16 cellular contexts compared by ENCODE assay signal in the genomic region with DNA sequence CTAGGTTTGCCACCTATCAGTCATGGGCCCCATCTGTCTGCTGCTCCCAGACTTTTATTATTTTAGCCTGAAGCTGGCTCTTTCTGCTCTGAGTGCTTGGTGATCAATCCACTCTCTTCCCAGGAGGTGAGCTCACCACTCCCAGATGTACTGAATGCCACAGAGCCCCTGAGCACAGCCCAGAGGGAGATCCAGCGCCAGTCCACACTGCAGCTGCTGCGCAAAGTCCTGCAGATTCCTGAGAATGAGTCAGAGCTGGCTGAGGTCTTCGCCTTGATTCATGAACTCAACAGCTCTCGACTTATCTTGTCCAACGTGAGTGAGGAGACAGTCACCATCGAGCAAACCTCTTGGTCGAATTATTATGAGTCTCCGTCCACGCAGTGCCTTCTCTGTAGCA. TPM values are rescaled to one million over a fixed set of nuclear protein-coding genes. Genes with fewer than 3 reads are reported as not detected.
DNase-seq lines count a peak whose midpoint lies in the region; ATAC-seq and TF ChIP-seq lines count a peak whose summit lies in the region.
"Had no signal": no experiment of that assay in that cellular context is flagged by ENCODE, and none has a peak within 500 bp of the region (broad histone marks: within the 10 kb centered on the region; RNA-seq: fewer than 3 reads in every experiment).

No MANE protein-coding gene starts in this region.

- in situ Hi-C loops in HAP-1 (cut with MboI; ENCODE audit: low sequenced_read_pairs), result no loop called here

- DNase-seq in ELF-1 (ENCODE audit: low read depth, low spot score) (peak; percentile 73), fibroblast of villous mesenchyme (ENCODE audit: low read depth) (peak; percentile 96), sciatic nerve (ENCODE audit: low spot score) (no peak), HAP-1 (ENCODE audit: low spot score in 2 of 2) (no peak), NCI-H128 (lab: John Stamatoyannopoulos, UW; ENCODE audit: unreplicated experiment) (no peak)
- DNase-seq in activated CD8-positive, alpha-beta memory T cell treated with anti-CD3 and anti-CD28 coated beads, Interleukin-2, amount 50 U/mL, for 4 hours, result no peak
- DNase-seq: activated CD4-positive, alpha-beta memory T cell treated with anti-CD3 and anti-CD28 coated beads, Interleukin-2, amount 10 ng/mL, durations not matched to agents 7 days and 5 days; amygdala; DND-41; head of caudate nucleus; natural killer cell; stimulated activated CD4-positive, alpha-beta T cell treated with anti-CD3 and anti-CD28 coated beads, Interleukin-4, amount 100 ng/mL, for 1 hour; thyroid gland had no signal

- H3K4me3 ChIP-seq in fibroblast of villous mesenchyme (ENCODE audit: low read depth, low read length), result no peak overlapping the region
- no peak overlapping the region for H3K4me3 ChIP-seq in HAP-1
- H3K4me3 ChIP-seq: thyroid gland had no signal

- peaks cover 85% of the 10 kb centered on the region for H3K36me3 ChIP-seq in HAP-1 (replicated peaks)

- ATAC-seq in SK-N-SH treated with all-trans-retinoic acid at 6 μM for 48 hours (peak; percentile 100), sciatic nerve (peak; percentile 53), HG03039 (IDR thresholded peaks at IDR 0.05; ENCODE audit: unreplicated experiment) (no peak)
- ATAC-seq: natural killer cell had no signal

- no peaks in the 10 kb centered on the region for H3K9me3 ChIP-seq in HAP-1
- H3K9me3 ChIP-seq: thyroid gland had no signal

- H3K27me3 ChIP-seq in HAP-1 (ENCODE audit: low read depth), result no peaks in the 10 kb centered on the region
- H3K27me3 ChIP-seq: thyroid gland had no signal

- TF ChIP-seq CTCF in fibroblast of villous mesenchyme (IDR thresholded peaks at IDR 0.05; ENCODE audit: insufficient read depth, low read depth, low read length), result no peak

- intact Hi-C loops in sciatic nerve (cut with DNase I), result no loop called here

- peaks cover 11% of the 10 kb centered on the region for H3K4me1 ChIP-seq in HAP-1

TF ChIP-seq in SK-N-SH treated with all-trans-retinoic acid at 6 μM for 48 hours, 23 proteins besides CTCF, POLR2A, EP300 and RAD21:
- TF ChIP-seq ZFP3 (CRISPR knock-in tag; IDR thresholded peaks at IDR 0.05), result 0 out of 2 replicates have a peak, but pooled peaks have one; percentile 26
- TF ChIP-seq, protein P1, sequence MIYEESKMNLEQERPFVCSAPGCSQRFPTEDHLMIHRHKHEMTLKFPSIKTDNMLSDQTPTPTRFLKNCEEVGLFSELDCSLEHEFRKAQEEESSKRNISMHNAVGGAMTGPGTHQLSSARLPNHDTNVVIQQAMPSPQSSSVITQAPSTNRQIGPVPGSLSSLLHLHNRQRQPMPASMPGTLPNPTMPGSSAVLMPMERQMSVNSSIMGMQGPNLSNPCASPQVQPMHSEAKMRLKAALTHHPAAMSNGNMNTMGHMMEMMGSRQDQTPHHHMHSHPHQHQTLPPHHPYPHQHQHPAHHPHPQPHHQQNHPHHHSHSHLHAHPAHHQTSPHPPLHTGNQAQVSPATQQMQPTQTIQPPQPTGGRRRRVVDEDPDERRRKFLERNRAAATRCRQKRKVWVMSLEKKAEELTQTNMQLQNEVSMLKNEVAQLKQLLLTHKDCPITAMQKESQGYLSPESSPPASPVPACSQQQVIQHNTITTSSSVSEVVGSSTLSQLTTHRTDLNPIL (CRISPR knock-in tag; IDR thresholded peaks at IDR 0.05; ENCODE audit: low read depth), result no peak

RNA-seq across cellular contexts. Expression of a gene that starts 36.0 kb away (rescaled TPM):
- total RNA-seq in fibroblast of villous mesenchyme, result 45.3 and 49.6 TPM in 2 replicates
- 34.6 TPM for total RNA-seq in sciatic nerve

RNA-seq across cellular contexts. Expression of a gene that starts 36.1 kb away (rescaled TPM):
- total RNA-seq in fibroblast of villous mesenchyme, result 4.7 and 6.1 TPM in 2 replicates
- total RNA-seq in sciatic nerve, result 8.2 TPM

RNA-seq across cellular contexts. Expression of a gene that starts 49.8 kb away (rescaled TPM):
- total RNA-seq in fibroblast of villous mesenchyme (under 0.01 TPM in 2 replicates), sciatic nerve (74.8 TPM)
- total RNA-seq: HT-29 had no signal

Comparison
In these comparisons a context has a peak if more than half of its experiments do, and no peak if none do; other contexts are left out.
1. DNase-seq: peak in ELF-1 (single experiment) and fibroblast of villous mesenchyme (single experiment); none in sciatic nerve (single experiment), HAP-1 (0 of 2), NCI-H128 (single experiment) and activated CD8-positive, alpha-beta memory T cell treated with anti-CD3 and anti-CD28 coated beads, Interleukin-2, amount 50 U/mL, for 4 hours (single experiment).
2. RNA of a gene that starts 49.8 kb away (total RNA-seq): 74.8 TPM in sciatic nerve (single experiment); under 0.01 TPM in fibroblast of villous mesenchyme; every median in the first group is over 10 times any median in the second.